Comparison of ENCODE assay signal across 16 cellular contexts in genomic region chr11:114358711-114359110, GRCh38. TPM values are rescaled to one million over a fixed set of nuclear protein-coding genes. Genes with fewer than 3 reads are reported as not detected.
A peak's percentile ranks its signal among the peaks of the same experiment; 100 is the strongest.
DNase-seq lines count a peak whose midpoint lies in the region; ATAC-seq, FAIRE-seq and TF ChIP-seq lines count a peak whose summit lies in the region.
"Had no signal": no experiment of that assay in that cellular context is flagged by ENCODE, and none has a peak within 500 bp of the region (broad histone marks: within the 10 kb centered on the region; RNA-seq: fewer than 3 reads in every experiment).

No MANE protein-coding gene starts in this region.

- H3K27ac Mint-ChIP-seq in astrocyte (ENCODE audit: unreplicated experiment), result no peak overlapping the region
- H3K27ac Mint-ChIP-seq in activated CD4-positive, alpha-beta T cell treated with anti-CD3 and anti-CD28 coated beads, Interleukin-2, amount 10 ng/mL, durations not matched to agents 7 days and 5 days, result no peak overlapping the region
- H3K27ac Mint-ChIP-seq: immature natural killer cell had no signal

- peak overlapping the region; percentile 45 for H3K27ac ChIP-seq in astrocyte (ENCODE audit: low read depth, low read length)
- H3K27ac ChIP-seq in keratinocyte (ENCODE audit: control insufficient read depth, insufficient read depth, low read length), result peak overlapping the region; percentile 4
- H3K27ac ChIP-seq: psoas muscle, thoracic aorta had no signal

- H3K9ac ChIP-seq in astrocyte (ENCODE audit: low read length), result no peak overlapping the region
- no peak overlapping the region for H3K9ac ChIP-seq in keratinocyte (ENCODE audit: control insufficient read depth, extremely low read depth, insufficient read depth, low read length)

- no peaks in the 10 kb centered on the region for H3K9me1 ChIP-seq in keratinocyte (ENCODE audit: control insufficient read depth, extremely low read depth, insufficient read depth, low read length)

- in situ Hi-C loops in ACHN (cut with HindIII; ENCODE audit: low pct_ligation_motif_present, low pct_unique_long_range_greater_than_20kb, low sequenced_read_pairs), result no loop called here

- FAIRE-seq in astrocyte (lab: Jason Lieb, UNC), result peak; percentile 29
- FAIRE-seq in keratinocyte (lab: Jason Lieb, UNC), result peak; percentile 80
- FAIRE-seq: TTC549 had no signal

- H3K9me3 ChIP-seq in astrocyte (ENCODE audit: insufficient read depth, low read depth, low read length) (no peaks in the 10 kb centered on the region), keratinocyte (ENCODE audit: control insufficient read depth, low read depth, low read length) (no peaks in the 10 kb centered on the region)
- H3K9me3 ChIP-seq: psoas muscle, thoracic aorta had no signal

- peaks cover 9% of the 10 kb centered on the region for H3K4me1 Mint-ChIP-seq in astrocyte (ENCODE audit: low read depth, unreplicated experiment)
- no peaks in the 10 kb centered on the region for H3K4me1 Mint-ChIP-seq in activated CD4-positive, alpha-beta T cell treated with anti-CD3 and anti-CD28 coated beads, Interleukin-2, amount 10 ng/mL, durations not matched to agents 7 days and 5 days
- H3K4me1 Mint-ChIP-seq: immature natural killer cell had no signal

- H3K36me3 Mint-ChIP-seq in astrocyte (ENCODE audit: low read depth, unreplicated experiment), result no peaks in the 10 kb centered on the region
- H3K36me3 Mint-ChIP-seq in activated CD4-positive, alpha-beta T cell treated with anti-CD3 and anti-CD28 coated beads, Interleukin-2, amount 10 ng/mL, durations not matched to agents 7 days and 5 days (ENCODE audit: low read depth), result no peaks in the 10 kb centered on the region
- H3K36me3 Mint-ChIP-seq: immature natural killer cell had no signal

- no peaks in the 10 kb centered on the region for H3K9me3 Mint-ChIP-seq in astrocyte (ENCODE audit: unreplicated experiment)
- H3K9me3 Mint-ChIP-seq in activated CD4-positive, alpha-beta T cell treated with anti-CD3 and anti-CD28 coated beads, Interleukin-2, amount 10 ng/mL, durations not matched to agents 7 days and 5 days, result no peaks in the 10 kb centered on the region
- H3K9me3 Mint-ChIP-seq: immature natural killer cell had no signal

- no peak overlapping the region for H3K4me3 ChIP-seq in astrocyte (ENCODE audit: insufficient read depth, low read depth, low read length)
- H3K4me3 ChIP-seq in keratinocyte (ENCODE audit: control insufficient read depth in 2 of 3, extremely low read depth in 1 of 3, insufficient read depth in 2 of 3, low read depth in 1 of 3, low read length in 3 of 3), result no peak overlapping the region
- H3K4me3 ChIP-seq: psoas muscle, thoracic aorta had no signal

- H3K36me3 ChIP-seq in astrocyte (ENCODE audit: insufficient read depth, low read length) (no peaks in the 10 kb centered on the region), keratinocyte (ENCODE audit: control insufficient read depth in 2 of 2, extremely low read depth in 1 of 2, insufficient read depth in 2 of 2, low read length in 2 of 2) (no peaks in the 10 kb centered on the region)
- H3K36me3 ChIP-seq: thoracic aorta had no signal

- H2AFZ ChIP-seq in astrocyte (ENCODE audit: low read depth, low read length), result peak overlapping the region; percentile 16
- peak overlapping the region; percentile 87 for H2AFZ ChIP-seq in keratinocyte (ENCODE audit: control insufficient read depth, low read length)

- DNase-seq in ACHN (peak; percentile 9), HT-29 (ENCODE audit: low spot score) (peak; percentile 69), astrocyte (ENCODE audit: low read depth) (no peak), keratinocyte (ENCODE audit: low read depth, low spot score) (no peak), NCI-H82 treated with DMSO at 0.1 percent for 48 hours (lab: John Stamatoyannopoulos, UW; ENCODE audit: unreplicated experiment) (no peak)
- no peak for DNase-seq in stimulated activated CD4-positive, alpha-beta T cell treated with anti-CD3 and anti-CD28 coated beads, Interleukin-4, amount 100 ng/mL, for 4 hours
- no peak for DNase-seq in activated CD4-positive, alpha-beta T cell treated with anti-CD3 and anti-CD28 coated beads, Interleukin-2, amount 10 ng/mL, durations not matched to agents 7 days and 5 days
- DNase-seq: activated CD8-positive, alpha-beta memory T cell treated with anti-CD3 and anti-CD28 coated beads for 24 hours; aorta; DMS79; immature natural killer cell; NCI-H1105; psoas muscle had no signal

- H4K20me1 ChIP-seq in astrocyte (ENCODE audit: insufficient read depth, low read length) (no peaks in the 10 kb centered on the region), keratinocyte (ENCODE audit: control insufficient read depth, extremely low read depth, insufficient read depth, low read length) (no peaks in the 10 kb centered on the region)

- no peak for TF ChIP-seq CTCF in astrocyte (IDR thresholded peaks at IDR 0.05; ENCODE audit: insufficient read depth, low read depth, low read length)
- TF ChIP-seq CTCF in keratinocyte (optimal IDR thresholded peaks at IDR 0.05 in 1 of 3, IDR thresholded peaks at IDR 0.05 in 1 of 3, conservative IDR thresholded peaks at IDR 0.05 in 1 of 3; ENCODE audit: extremely low read depth in 1 of 3, insufficient read depth in 2 of 3, low read length in 3 of 3), result no peak

- H3K4me2 ChIP-seq in astrocyte (ENCODE audit: low read length) (no peak overlapping the region), keratinocyte (ENCODE audit: control insufficient read depth, extremely low read depth, insufficient read depth, low read depth, low read length) (no peak overlapping the region)

- CTCF ChIA-PET in activated CD4-positive, alpha-beta T cell treated with anti-CD3 and anti-CD28 coated beads, Interleukin-2, amount 10 ng/mL, durations not matched to agents 7 days and 5 days (lab: Charles Lee), result no interaction called here

- peaks cover 8% of the 10 kb centered on the region for H3K4me1 ChIP-seq in astrocyte (ENCODE audit: insufficient read depth, low read length)
- peaks cover 17% of the 10 kb centered on the region for H3K4me1 ChIP-seq in keratinocyte (ENCODE audit: control insufficient read depth, extremely low read depth, insufficient read depth, low read length)
- H3K4me1 ChIP-seq: psoas muscle had no signal

- dilution Hi-C loops in keratinocyte (cut with MboI; ENCODE audit: extremely low pct_ligation_motif_present, low sequenced_read_pairs), result no loop called here

- H3K27me3 ChIP-seq in astrocyte (ENCODE audit: insufficient read depth, low read length), result no peaks in the 10 kb centered on the region
- H3K27me3 ChIP-seq in keratinocyte (ENCODE audit: control insufficient read depth, extremely low read depth, insufficient read depth, low read length), result no peaks in the 10 kb centered on the region

- H3K79me2 ChIP-seq in astrocyte (ENCODE audit: insufficient read depth, low read length) (no peaks in the 10 kb centered on the region), keratinocyte (ENCODE audit: control insufficient read depth, insufficient read depth, low read length) (no peaks in the 10 kb centered on the region)

- ATAC-seq in HG02981 (IDR thresholded peaks at IDR 0.05; ENCODE audit: unreplicated experiment), result no peak
- ATAC-seq: psoas muscle had no signal

- H3K27me3 Mint-ChIP-seq in astrocyte (ENCODE audit: low read depth, unreplicated experiment), result no peaks in the 10 kb centered on the region
- peaks cover 15% of the 10 kb centered on the region for H3K27me3 Mint-ChIP-seq in activated CD4-positive, alpha-beta T cell treated with anti-CD3 and anti-CD28 coated beads, Interleukin-2, amount 10 ng/mL, durations not matched to agents 7 days and 5 days

- POLR2A ChIA-PET in activated CD4-positive, alpha-beta T cell treated with anti-CD3 and anti-CD28 coated beads, Interleukin-2, amount 10 ng/mL, durations not matched to agents 7 days and 5 days (lab: Charles Lee), result no interaction called here

- H3K4me3 Mint-ChIP-seq in astrocyte (ENCODE audit: unreplicated experiment), result no peak overlapping the region
- H3K4me3 Mint-ChIP-seq in activated CD4-positive, alpha-beta T cell treated with anti-CD3 and anti-CD28 coated beads, Interleukin-2, amount 10 ng/mL, durations not matched to agents 7 days and 5 days, result no peak overlapping the region
- H3K4me3 Mint-ChIP-seq: immature natural killer cell had no signal

RNA-seq across cellular contexts. Expression of gene C11orf71, which starts 41.6 kb away (rescaled TPM):
- 6.3 and 12.9 TPM in 2 replicates for total RNA-seq in HT-29 (2014; rRNA removed; shearing (Covaris generic))
- total RNA-seq in astrocyte, result 2.2 and 2.9 TPM in 2 replicates
- polyA plus RNA-seq in keratinocyte, result 1.4 to 3.7 TPM (median 2.1 TPM) in 3 replicates
- polyA plus RNA-seq in keratinocyte (2011; ENCODE audit: low read depth), result 1.6 TPM
- polyA plus RNA-seq in keratinocyte (2011; cell fraction: cytosol; rRNA removed), result 1.2 and 2.0 TPM in 2 replicates
- 2.2 and 2.5 TPM in 2 replicates for polyA plus RNA-seq in keratinocyte (2011; cell fraction: nucleus; rRNA removed)
- 1.00 and 2.5 TPM in 2 replicates for polyA plus RNA-seq in keratinocyte (2012; ENCODE audit: low replicate concordance)
- polyA minus RNA-seq in keratinocyte, result 0.99 to 1.6 TPM (median 1.3 TPM) in 3 replicates
- polyA minus RNA-seq in keratinocyte (2011; cell fraction: cytosol; rRNA and poly(A)+ RNA removed), result not detected
- polyA minus RNA-seq in keratinocyte (2011; cell fraction: nucleus; rRNA and poly(A)+ RNA removed), result 1.3 and 1.6 TPM in 2 replicates
- 1 to 10 TPM; 6.7 to 7.4 TPM for total RNA-seq in activated CD4-positive, alpha-beta T cell treated with anti-CD3 and anti-CD28 coated beads, Interleukin-2, amount 10 ng/mL, durations not matched to agents 7 days and 5 days

RNA-seq across cellular contexts. Expression of gene RBM7, which starts 41.8 kb away (rescaled TPM):
- 18.7 and 24.0 TPM in 2 replicates for total RNA-seq in HT-29 (2014; rRNA removed; shearing (Covaris generic))
- total RNA-seq in astrocyte, result 49.3 and 50.5 TPM in 2 replicates
- polyA plus RNA-seq in keratinocyte, result 21.6 to 38.2 TPM (median 34.0 TPM) in 3 replicates
- polyA plus RNA-seq in keratinocyte (2011; ENCODE audit: low read depth), result 35.7 TPM
- polyA plus RNA-seq in keratinocyte (2011; cell fraction: cytosol; rRNA removed), result 14.7 and 36.7 TPM in 2 replicates
- 16.4 and 21.3 TPM in 2 replicates for polyA plus RNA-seq in keratinocyte (2011; cell fraction: nucleus; rRNA removed)
- 27.2 and 39.0 TPM in 2 replicates for polyA plus RNA-seq in keratinocyte (2012; ENCODE audit: low replicate concordance)
- polyA minus RNA-seq in keratinocyte, result 12.4 to 68.6 TPM (median 38.4 TPM) in 3 replicates
- polyA minus RNA-seq in keratinocyte (2011; cell fraction: cytosol; rRNA and poly(A)+ RNA removed), result 29.9 TPM
- polyA minus RNA-seq in keratinocyte (2011; cell fraction: nucleus; rRNA and poly(A)+ RNA removed), result 10.2 and 38.6 TPM in 2 replicates
- 10 to 100 TPM; 34.2 to 49.7 TPM for total RNA-seq in activated CD4-positive, alpha-beta T cell treated with anti-CD3 and anti-CD28 coated beads, Interleukin-2, amount 10 ng/mL, durations not matched to agents 7 days and 5 days

Comparison
In these comparisons a context has a peak if more than half of its experiments do, and no peak if none do; other contexts are left out.
1. DNase-seq: peak in ACHN (single experiment) and HT-29 (single experiment); none in astrocyte (single experiment), keratinocyte (single experiment), stimulated activated CD4-positive, alpha-beta T cell treated with anti-CD3 and anti-CD28 coated beads, Interleukin-4, amount 100 ng/mL, for 4 hours (0 of 2), NCI-H82 treated with DMSO at 0.1 percent for 48 hours (single experiment) and activated CD4-positive, alpha-beta T cell treated with anti-CD3 and anti-CD28 coated beads, Interleukin-2, amount 10 ng/mL, durations not matched to agents 7 days and 5 days (single experiment).